In genomic region chr10:75111906-75112703, GRCh38 we compare ENCODE assay signal across 8 cellular contexts. TPM values are rescaled to one million over a fixed set of nuclear protein-coding genes. Genes with fewer than 3 reads are reported as not detected.
DNase-seq lines count a peak whose midpoint lies in the region; ATAC-seq and TF ChIP-seq lines count a peak whose summit lies in the region.

No MANE protein-coding gene starts in this region.

- no peaks in the 10 kb centered on the region for H3K27me3 Mint-ChIP-seq in WTC11 (ENCODE audit: low read depth)

- H3K4me3 ChIP-seq in HEK293 (ENCODE audit: low read depth, low read length) (peak overlapping the region; percentile 86), MG63 (peak overlapping the region; percentile 99)

- no peaks in the 10 kb centered on the region for H3K9me3 ChIP-seq in HEK293 (ENCODE audit: control insufficient read depth, insufficient read depth, low read depth, low read length)
- no peaks in the 10 kb centered on the region; the same call in 1 of the 2 replicates for H3K9me3 ChIP-seq in MG63

- peak; percentile 23 for ATAC-seq in WTC11

- no peaks in the 10 kb centered on the region; a peak in 1 of 3 replicates for H3K36me3 ChIP-seq in HEK293 (ENCODE audit: control insufficient read depth in 2 of 2, insufficient read depth in 1 of 2, low read length in 2 of 2)
- H3K36me3 ChIP-seq in MG63, result peaks cover 5% of the 10 kb centered on the region; the same call in 1 of the 2 replicates

- TF ChIP-seq CTCF in GM10266 (IDR thresholded peaks at IDR 0.05; ENCODE audit: control insufficient read depth, insufficient read depth, low read depth, missing control alignments) (no peak), HEK293 (tag by site-specific recombination; IDR thresholded peaks at IDR 0.05) (no peak), WTC11 (IDR thresholded peaks at IDR 0.05) (no peak)

- H3K27me3 ChIP-seq in MG63, result no peaks in the 10 kb centered on the region

- H3K4me1 ChIP-seq in HEK293 (ENCODE audit: control insufficient read depth, insufficient read depth, low read length), result peaks cover 7% of the 10 kb centered on the region

- DNase-seq in GM10266 (ENCODE audit: extremely low spot score) (peak; percentile 72), MG63 (peak; percentile 64), WTC11 (ENCODE audit: low spot score) (peak; percentile 60), dedifferentiated amniotic fluid mesenchymal stem cell (ENCODE audit: extremely low spot score) (peak; percentile 25), left kidney (ENCODE audit: low read depth, low spot score) (peak; percentile 82), NCI-H2196 treated with DMSO at 0.1 percent for 48 hours (lab: John Stamatoyannopoulos, UW; ENCODE audit: unreplicated experiment) (no peak)
- peak; percentile 23 for DNase-seq in stimulated activated CD4-positive, alpha-beta T cell treated with anti-CD3 and anti-CD28 coated beads, Interleukin-2, amount 100 ng/mL, for 4 hours (ENCODE audit: low read depth)

- peak overlapping the region; percentile 93 for H3K27ac ChIP-seq in HEK293 (ENCODE audit: extremely low read depth, low read depth, low read length)

- H3K36me3 Mint-ChIP-seq in WTC11, result no peaks in the 10 kb centered on the region

- H3K4me3 Mint-ChIP-seq in WTC11, result peak overlapping the region; percentile 97

- peak overlapping the region; percentile 99 for H3K27ac Mint-ChIP-seq in WTC11

- H3K9me3 Mint-ChIP-seq in WTC11, result no peaks in the 10 kb centered on the region

- H3K4me1 Mint-ChIP-seq in WTC11, result peaks cover 49% of the 10 kb centered on the region

- POLR2A ChIA-PET in HEK293 (lab: Yijun Ruan, JAX) (interaction anchor here (0.5 to 1.8 kb wide), 10 partner anchors 12 to 1486 kb away, joined by 3 to 10 read pairs (median 4); partner anchors contain the start of genes ADK, AP3M1, COMTD1 and VDAC2), WTC11 (lab: Charles Lee) (interaction anchor here (0.5 to 2.0 kb wide), 4 partner anchors 75 to 126 kb away, joined by 4 to 14 read pairs (median 5); partner anchors contain the start of gene VDAC2)

- CTCF ChIA-PET in HEK293 (lab: Yijun Ruan, JAX) (interaction anchor here (0.6 to 1.5 kb wide), 4 partner anchors 49 to 324 kb away, joined by 3 to 6 read pairs (median 4); partner anchors contain the start of gene COMTD1), WTC11 (lab: Charles Lee) (interaction anchor here (1.1 to 2.4 kb wide), 7 partner anchors 12 to 123 kb away, joined by 3 to 13 read pairs (median 6); partner anchors contain the start of gene COMTD1)

TF ChIP-seq in HEK293, 187 proteins besides CTCF, POLR2A, EP300 and RAD21 (continues in another document):
- TF ChIP-seq ZNF76 (tag by site-specific recombination; IDR thresholded peaks at IDR 0.05; ENCODE audit: borderline replicate concordance, low read depth), result no peak; the same call in none of the 2 replicates
- no peak for TF ChIP-seq ZNF391 (tag by site-specific recombination; IDR thresholded peaks at IDR 0.05; ENCODE audit: borderline replicate concordance, low read depth)
- TF ChIP-seq ZNF792 (tag by site-specific recombination; IDR thresholded peaks at IDR 0.05), result 0 out of 2 replicates have a peak, but pooled peaks have one; percentile 16
- TF ChIP-seq ZNF311 (tag by site-specific recombination; IDR thresholded peaks at IDR 0.05; ENCODE audit: borderline replicate concordance), result no peak
- no peak for TF ChIP-seq PRDM2 (tag by site-specific recombination; IDR thresholded peaks at IDR 0.05; ENCODE audit: borderline replicate concordance)
- TF ChIP-seq GFI1B (tag by site-specific recombination; IDR thresholded peaks at IDR 0.05), result no peak
- TF ChIP-seq ZNF521 (tag by site-specific recombination; IDR thresholded peaks at IDR 0.05), result no peak

TF ChIP-seq in WTC11, 78 proteins besides CTCF, POLR2A, EP300 and RAD21:
- TF ChIP-seq ZNF281 (CRISPR knock-in tag; IDR thresholded peaks at IDR 0.05) (no peak), AR (CRISPR knock-in tag; IDR thresholded peaks at IDR 0.05) (no peak), SP1 (CRISPR knock-in tag; conservative IDR thresholded peaks at IDR 0.05) (0 out of 2 replicates have a peak, but pooled peaks have one; percentile 22), OVOL2 (CRISPR knock-in tag; IDR thresholded peaks at IDR 0.05; ENCODE audit: borderline replicate concordance) (no peak)

RNA-seq across cellular contexts. Expression of gene SAMD8, which starts 0.6 kb away (rescaled TPM):
- total RNA-seq in MG63 (2014; rRNA removed; shearing (Covaris generic); ENCODE audit: low replicate concordance), result 6.9 and 15.0 TPM in 2 replicates
- 20.9 to 23.0 TPM (median 21.7 TPM) in 3 replicates for total RNA-seq in WTC11 (2021)
